1 cellular context compared by ENCODE assay signal in the genomic region with DNA sequence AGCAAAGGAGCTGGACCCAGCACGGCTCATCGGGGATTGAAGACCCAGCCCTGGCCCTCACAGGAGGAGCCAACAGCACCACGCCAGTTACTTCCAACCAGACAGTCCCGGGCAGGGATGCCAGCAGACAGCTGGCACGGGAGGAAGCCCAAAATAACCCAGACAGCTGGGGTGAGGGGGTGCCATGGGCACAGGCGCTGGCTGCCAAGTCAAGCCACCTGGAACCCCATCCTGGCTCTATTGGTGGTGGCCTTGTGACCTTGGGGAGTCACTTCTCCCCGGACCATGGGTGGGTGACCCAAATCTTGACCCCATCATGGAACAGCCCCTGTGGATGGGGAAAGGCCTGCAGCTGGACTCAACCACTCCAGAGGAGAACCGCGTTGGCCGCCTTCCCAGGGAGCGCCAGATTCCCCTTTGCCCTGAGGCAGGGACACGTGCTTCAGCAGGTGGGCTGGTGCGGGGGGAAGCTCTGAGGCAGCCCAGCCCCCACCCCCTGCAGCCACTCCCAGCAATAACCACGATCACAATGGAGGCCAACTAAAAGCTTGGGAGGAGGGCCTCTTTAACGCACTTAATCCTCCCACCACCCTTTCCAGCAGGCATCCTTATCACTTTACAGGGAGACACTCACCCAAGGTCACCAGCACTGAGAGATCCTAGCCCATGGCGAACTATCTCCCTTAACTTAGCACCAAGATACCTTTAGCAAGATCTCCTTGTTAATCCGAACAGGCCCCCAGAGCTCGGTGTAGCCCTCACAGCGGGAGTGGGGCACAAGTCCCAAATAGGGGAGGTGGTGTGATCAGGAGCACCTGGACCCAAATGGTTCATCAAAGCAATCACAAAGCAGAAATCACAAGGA.
TF ChIP-seq lines count a peak whose summit lies in the region.

No MANE protein-coding gene starts in this region.

TF ChIP-seq in H1, 55 proteins besides CTCF, POLR2A, EP300 and RAD21:
- no peak for TF ChIP-seq SP2 (IDR thresholded peaks at IDR 0.05; ENCODE audit: low read length)
- no peak for TF ChIP-seq GTF2F1 (IDR thresholded peaks at IDR 0.05; ENCODE audit: borderline replicate concordance, low read depth, low read length)
- no peak for TF ChIP-seq CTBP2 (IDR thresholded peaks at IDR 0.05; ENCODE audit: borderline replicate concordance, insufficient read depth, insufficient read length, low read length)
- TF ChIP-seq CBX5 (IDR thresholded peaks at IDR 0.05; ENCODE audit: low read depth, low read length): no peak
- TF ChIP-seq PHF8 (conservative IDR thresholded peaks at IDR 0.05; ENCODE audit: low read depth, low read length): no peak
- TF ChIP-seq RNF2 (IDR thresholded peaks at IDR 0.05; ENCODE audit: borderline replicate concordance, low read depth, low read length, missing control alignments, poor library complexity, severe bottlenecking): no peak
- TF ChIP-seq BACH1 (IDR thresholded peaks at IDR 0.05; ENCODE audit: low read length): no peak
- TF ChIP-seq EZH2 (IDR thresholded peaks at IDR 0.05; ENCODE audit: low read depth, low read length, severe bottlenecking): no peak
- no peak for TF ChIP-seq KDM5A (IDR thresholded peaks at IDR 0.05; ENCODE audit: low read length)
- TF ChIP-seq NRF1 (IDR thresholded peaks at IDR 0.05; ENCODE audit: low read depth, low read length): no peak
- peak; percentile 17; the same call in 1 of the 2 replicates for TF ChIP-seq POLR2AphosphoS5 (IDR thresholded peaks at IDR 0.05; ENCODE audit: low read depth, low read length)
- no peak for TF ChIP-seq ASH2L (IDR thresholded peaks at IDR 0.05; ENCODE audit: low read length)
- no peak for TF ChIP-seq TCF12 (IDR thresholded peaks at IDR 0.05; ENCODE audit: low read depth, low read length)
- TF ChIP-seq POU5F1 (IDR thresholded peaks at IDR 0.05; ENCODE audit: low read depth, low read length): no peak
- TF ChIP-seq, protein P1, sequence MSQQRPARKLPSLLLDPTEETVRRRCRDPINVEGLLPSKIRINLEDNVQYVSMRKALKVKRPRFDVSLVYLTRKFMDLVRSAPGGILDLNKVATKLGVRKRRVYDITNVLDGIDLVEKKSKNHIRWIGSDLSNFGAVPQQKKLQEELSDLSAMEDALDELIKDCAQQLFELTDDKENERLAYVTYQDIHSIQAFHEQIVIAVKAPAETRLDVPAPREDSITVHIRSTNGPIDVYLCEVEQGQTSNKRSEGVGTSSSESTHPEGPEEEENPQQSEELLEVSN (IDR thresholded peaks at IDR 0.05): peak; percentile 41; the same call in 1 of the 2 replicates
- TF ChIP-seq HDAC6 (IDR thresholded peaks at IDR 0.05; ENCODE audit: low read depth, low read length): no peak
- no peak for TF ChIP-seq KDM4A (IDR thresholded peaks at IDR 0.05; ENCODE audit: low read depth, low read length, severe bottlenecking)
- no peak for TF ChIP-seq JUN (IDR thresholded peaks at IDR 0.05; ENCODE audit: low read depth, low read length)
- TF ChIP-seq CHD1 (IDR thresholded peaks at IDR 0.05; ENCODE audit: low read depth, low read length): no peak
- peak in 1 of 2 experiments; percentile 43; a peak in 1 of 4 replicates for TF ChIP-seq SIN3A (conservative IDR thresholded peaks at IDR 0.05 in 1 of 2, IDR thresholded peaks at IDR 0.05 in 1 of 2; ENCODE audit: low read depth in 1 of 2, low read length in 2 of 2)
- no peak for TF ChIP-seq BCL11A (IDR thresholded peaks at IDR 0.05; ENCODE audit: low read depth in 2 of 2, low read length in 2 of 2)
- TF ChIP-seq TBP (IDR thresholded peaks at IDR 0.05; ENCODE audit: low read depth, low read length): no peak
- TF ChIP-seq ZNF274 (IDR thresholded peaks at IDR 0.05; ENCODE audit: borderline replicate concordance, extremely low read depth, low read length): no peak
- TF ChIP-seq SIRT6 (IDR thresholded peaks at IDR 0.05; ENCODE audit: low read length): no peak
- no peak for TF ChIP-seq CREB1 (IDR thresholded peaks at IDR 0.05)
- no peak for TF ChIP-seq TEAD4 (IDR thresholded peaks at IDR 0.05; ENCODE audit: low read depth, low read length)
- TF ChIP-seq, protein P2, sequence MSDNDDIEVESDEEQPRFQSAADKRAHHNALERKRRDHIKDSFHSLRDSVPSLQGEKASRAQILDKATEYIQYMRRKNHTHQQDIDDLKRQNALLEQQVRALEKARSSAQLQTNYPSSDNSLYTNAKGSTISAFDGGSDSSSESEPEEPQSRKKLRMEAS (IDR thresholded peaks at IDR 0.05): peak; percentile 64
- TF ChIP-seq TAF1 (IDR thresholded peaks at IDR 0.05; ENCODE audit: low read depth, low read length): 0 out of 2 replicates have a peak, but pooled peaks have one; percentile 22
- TF ChIP-seq SIX5 (IDR thresholded peaks at IDR 0.05; ENCODE audit: low read depth, low read length): no peak
- no peak for TF ChIP-seq YY1 (IDR thresholded peaks at IDR 0.05; ENCODE audit: low read depth, low read length)
- no peak for TF ChIP-seq CHD2 (IDR thresholded peaks at IDR 0.05; ENCODE audit: low read length)
